ENCODE assay signal across 24 cellular contexts in genomic region chr10:129833988-129834387, GRCh38.
"Had no signal": no experiment of that assay in that cellular context is flagged by ENCODE, and none has a peak within 500 bp of the region (broad histone marks: within the 10 kb centered on the region; RNA-seq: fewer than 3 reads in every experiment).

No MANE protein-coding gene starts in this region.

- H3K36me3 Mint-ChIP-seq: activated CD8-positive, alpha-beta memory T cell treated with anti-CD3 and anti-CD28 coated beads, Interleukin-2, amount 10 ng/mL, durations not matched to agents 7 days and 5 days; activated naive CD4-positive, alpha-beta T cell treated with anti-CD3 and anti-CD28 coated beads, Interleukin-2, amount 50 U/mL, for 24 hours had no signal

- H3K4me1 ChIP-seq: body of pancreas, esophagus muscularis mucosa, parathyroid adenoma, thyroid gland, upper lobe of right lung had no signal

- H3K9me3 ChIP-seq: body of pancreas, esophagus muscularis mucosa, thyroid gland, upper lobe of right lung had no signal

- DNase-seq: activated CD4-positive, alpha-beta T cell treated with anti-CD3 and anti-CD28 coated beads, Interleukin-2, amount 10 ng/mL, durations not matched to agents 24 days and 14 days; activated CD8-positive, alpha-beta memory T cell treated with anti-CD3 and anti-CD28 coated beads, Interleukin-2, amount 10 ng/mL, durations not matched to agents 7 days and 5 days; activated CD8-positive, alpha-beta T cell treated with anti-CD3 and anti-CD28 coated beads for 36 hours; activated gamma-delta T cell treated with Interleukin-2 at 50 U/mL for 16 hours; activated T-cell treated with anti-CD3 and anti-CD28 coated beads, Interleukin-2, amount 50 U/mL, for 1 hour; anterior cingulate cortex; body of pancreas; caudate nucleus; effector memory CD4-positive, alpha-beta T cell; hypothalamus; left ventricle myocardium superior; mammary epithelial cell; nephron progenitor cell; nucleus accumbens; stimulated activated CD4-positive, alpha-beta T cell treated with anti-CD3 and anti-CD28 coated beads, Interleukin-4, amount 100 ng/mL, for 24 hours; substantia nigra; T-helper 2 cell; thyroid gland; upper lobe of right lung had no signal

- H3K27ac Mint-ChIP-seq: activated CD4-positive, alpha-beta T cell treated with anti-CD3 and anti-CD28 coated beads, Interleukin-2, amount 10 ng/mL, durations not matched to agents 24 days and 14 days; activated CD8-positive, alpha-beta memory T cell treated with anti-CD3 and anti-CD28 coated beads, Interleukin-2, amount 10 ng/mL, durations not matched to agents 7 days and 5 days; activated CD8-positive, alpha-beta T cell treated with anti-CD3 and anti-CD28 coated beads for 36 hours; activated naive CD4-positive, alpha-beta T cell treated with anti-CD3 and anti-CD28 coated beads, Interleukin-2, amount 50 U/mL, for 24 hours; dendritic cell treated with granulocyte-macrophage colony-stimulating factor and Interleukin-4, amounts not matched to agents 40 ng/mL and 50 ng/mL, for 4 days; nephron progenitor cell; stimulated activated naive CD8-positive, alpha-beta T cell treated with anti-CD3 and anti-CD28 coated beads, Interleukin-15, Interleukin-2, amounts not matched to agents 100 ng/mL and 50 ng/mL, for 24 hours had no signal

- H3K9me3 Mint-ChIP-seq: activated CD4-positive, alpha-beta T cell treated with anti-CD3 and anti-CD28 coated beads, Interleukin-2, amount 10 ng/mL, durations not matched to agents 24 days and 14 days; activated CD8-positive, alpha-beta T cell treated with anti-CD3 and anti-CD28 coated beads for 36 hours; activated naive CD4-positive, alpha-beta T cell treated with anti-CD3 and anti-CD28 coated beads, Interleukin-2, amount 50 U/mL, for 24 hours; dendritic cell treated with granulocyte-macrophage colony-stimulating factor and Interleukin-4, amounts not matched to agents 40 ng/mL and 50 ng/mL, for 4 days; nephron progenitor cell; stimulated activated naive CD8-positive, alpha-beta T cell treated with anti-CD3 and anti-CD28 coated beads, Interleukin-15, Interleukin-2, amounts not matched to agents 100 ng/mL and 50 ng/mL, for 24 hours had no signal

- H3K9ac ChIP-seq: parathyroid adenoma had no signal

- H3K4me1 Mint-ChIP-seq: activated CD4-positive, alpha-beta T cell treated with anti-CD3 and anti-CD28 coated beads, Interleukin-2, amount 10 ng/mL, durations not matched to agents 24 days and 14 days; activated CD8-positive, alpha-beta memory T cell treated with anti-CD3 and anti-CD28 coated beads, Interleukin-2, amount 10 ng/mL, durations not matched to agents 7 days and 5 days; activated naive CD4-positive, alpha-beta T cell treated with anti-CD3 and anti-CD28 coated beads, Interleukin-2, amount 50 U/mL, for 24 hours had no signal

- H3K36me3 ChIP-seq: upper lobe of right lung had no signal

- H3K4me3 Mint-ChIP-seq: activated CD4-positive, alpha-beta T cell treated with anti-CD3 and anti-CD28 coated beads, Interleukin-2, amount 10 ng/mL, durations not matched to agents 24 days and 14 days; activated CD8-positive, alpha-beta memory T cell treated with anti-CD3 and anti-CD28 coated beads, Interleukin-2, amount 10 ng/mL, durations not matched to agents 7 days and 5 days; activated CD8-positive, alpha-beta T cell treated with anti-CD3 and anti-CD28 coated beads for 36 hours; activated naive CD4-positive, alpha-beta T cell treated with anti-CD3 and anti-CD28 coated beads, Interleukin-2, amount 50 U/mL, for 24 hours; dendritic cell treated with granulocyte-macrophage colony-stimulating factor and Interleukin-4, amounts not matched to agents 40 ng/mL and 50 ng/mL, for 4 days; nephron progenitor cell; stimulated activated naive CD8-positive, alpha-beta T cell treated with anti-CD3 and anti-CD28 coated beads, Interleukin-15, Interleukin-2, amounts not matched to agents 100 ng/mL and 50 ng/mL, for 24 hours had no signal

- H3K27me3 Mint-ChIP-seq: activated CD4-positive, alpha-beta T cell treated with anti-CD3 and anti-CD28 coated beads, Interleukin-2, amount 10 ng/mL, durations not matched to agents 24 days and 14 days; activated CD8-positive, alpha-beta memory T cell treated with anti-CD3 and anti-CD28 coated beads, Interleukin-2, amount 10 ng/mL, durations not matched to agents 7 days and 5 days; activated CD8-positive, alpha-beta T cell treated with anti-CD3 and anti-CD28 coated beads for 36 hours; activated naive CD4-positive, alpha-beta T cell treated with anti-CD3 and anti-CD28 coated beads, Interleukin-2, amount 50 U/mL, for 24 hours; dendritic cell treated with granulocyte-macrophage colony-stimulating factor and Interleukin-4, amounts not matched to agents 40 ng/mL and 50 ng/mL, for 4 days; stimulated activated naive CD8-positive, alpha-beta T cell treated with anti-CD3 and anti-CD28 coated beads, Interleukin-15, Interleukin-2, amounts not matched to agents 100 ng/mL and 50 ng/mL, for 24 hours had no signal

- H3K27me3 ChIP-seq: body of pancreas, esophagus muscularis mucosa, thyroid gland, upper lobe of right lung had no signal

- H3K4me3 ChIP-seq: body of pancreas, esophagus muscularis mucosa, thyroid gland, upper lobe of right lung had no signal

- H3K27ac ChIP-seq: body of pancreas, esophagus muscularis mucosa, parathyroid adenoma, thyroid gland, upper lobe of right lung had no signal
